36 cellular contexts compared by ENCODE assay signal in the genomic region with DNA sequence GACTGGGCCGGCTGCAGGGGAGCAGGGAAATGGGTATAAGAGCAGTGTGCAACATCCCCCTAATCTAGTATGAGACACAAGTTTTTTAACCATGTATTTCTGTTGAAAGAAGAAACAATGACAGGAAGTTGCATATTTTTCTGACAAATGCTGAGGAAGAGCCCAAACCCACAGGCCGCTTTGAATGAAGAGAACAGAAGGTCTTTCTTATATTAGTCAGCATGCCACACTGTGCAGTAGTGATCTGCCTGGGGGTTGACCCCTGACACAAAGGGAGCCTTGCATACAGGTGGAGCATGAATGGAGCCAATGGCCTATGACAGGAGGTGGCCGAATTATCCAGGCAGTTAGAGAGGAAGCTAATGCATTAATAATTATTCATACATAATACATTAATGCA.
"Had no signal": no experiment of that assay in that cellular context is flagged by ENCODE, and none has a peak within 500 bp of the region (broad histone marks: within the 10 kb centered on the region; RNA-seq: fewer than 3 reads in every experiment).

No MANE protein-coding gene starts in this region.

- ATAC-seq: activated CD8-positive, alpha-beta memory T cell treated with anti-CD3 and anti-CD28 coated beads, Interleukin-2, amount 10 ng/mL, durations not matched to agents 7 days and 5 days; PC-3 had no signal

- H3K4me3 ChIP-seq: Peyer's patch, SJSA1 had no signal

- DNase-seq: activated CD4-positive, alpha-beta memory T cell treated with anti-CD3 and anti-CD28 coated beads, Interleukin-2, amount 10 ng/mL, durations not matched to agents 7 days and 5 days; activated CD4-positive, alpha-beta T cell treated with anti-CD3 and anti-CD28 coated beads for 1 hour; activated CD4-positive, alpha-beta T cell treated with anti-CD3 and anti-CD28 coated beads for 48 hours; activated CD4-positive, CD25-positive, alpha-beta regulatory T cell; activated CD8-positive, alpha-beta memory T cell treated with anti-CD3 and anti-CD28 coated beads for 24 hours; activated CD8-positive, alpha-beta memory T cell treated with anti-CD3 and anti-CD28 coated beads, Interleukin-2, amount 10 ng/mL, durations not matched to agents 7 days and 5 days; activated CD8-positive, alpha-beta memory T cell treated with anti-CD3 and anti-CD28 coated beads, Interleukin-2, amount 50 U/mL, for 48 hours; activated effector memory CD4-positive, alpha-beta T cell treated with Interleukin-2 at 50 U/mL for 16 hours; activated naive CD4-positive, alpha-beta T cell treated with anti-CD3 and anti-CD28 coated beads, Interleukin-2, amount 10 ng/mL, durations not matched to agents 7 days and 5 days; activated T-cell treated with anti-CD3 and anti-CD28 coated beads, Interleukin-2, amount 50 U/mL, for 48 hours; amniotic stem cell; aorta; brain microvascular endothelial cell; central memory CD4-positive, alpha-beta T cell; KG1; MM.1S; NCI-H1105; NCI-H1417 treated with DMSO at 0.1 percent for 48 hours; NCI-H1694; NCI-H1930; NCI-H2081 treated with DMSO at 0.1 percent for 48 hours; NCI-H226; NCI-H446 treated with DMSO at 0.1 percent for 48 hours; NCI-H524; NCI-H69; PC-3; Peyer's patch; RPMI8226; SHP77 treated with DMSO at 0.1 percent for 48 hours; SK-N-SH; SW 1271; T-helper 1 cell; T-helper 2 cell; T-helper 9 cell; WERI-Rb-1 had no signal

- H3K27ac ChIP-seq: brain microvascular endothelial cell, Peyer's patch, SJSA1, WERI-Rb-1 had no signal
